ENCODE assay signal across 10 cellular contexts in genomic region chr11:8087185-8087584, GRCh38. TPM values are rescaled to one million over a fixed set of nuclear protein-coding genes. Genes with fewer than 3 reads are reported as not detected.
DNase-seq lines count a peak whose midpoint lies in the region; ATAC-seq, FAIRE-seq and TF ChIP-seq lines count a peak whose summit lies in the region.
"Had no signal": no experiment of that assay in that cellular context is flagged by ENCODE, and none has a peak within 500 bp of the region (broad histone marks: within the 10 kb centered on the region; RNA-seq: fewer than 3 reads in every experiment).

No MANE protein-coding gene starts in this region.

- 0 out of 2 replicates have a peak overlapping the region, but pooled peaks have one; percentile 51 for H2BK12ac ChIP-seq in H1 (ENCODE audit: low read depth, low read length)

- H3K27me3 ChIP-seq in right cardiac atrium (ENCODE audit: control insufficient read depth, insufficient read depth), result no peaks in the 10 kb centered on the region
- H3K27me3 ChIP-seq in H1 (replicated peaks in 1 of 4; ENCODE audit: control insufficient read depth in 3 of 4, extremely low read depth in 1 of 4, insufficient read depth in 3 of 4, low read length in 3 of 4), result peaks cover 0 to 3% (median under 1%) of the 10 kb centered on the region in 4 experiments; a peak in 3 of 7 replicates

- H3K56ac ChIP-seq in H1 (replicated peaks; ENCODE audit: insufficient read length, low read depth, low read length), result no peak overlapping the region

- DNase-seq in left cardiac atrium, result peak; percentile 16
- DNase-seq in right cardiac atrium, result no peak
- no peak for DNase-seq in LNCaP clone FGC (ENCODE audit: low read depth)
- DNase-seq in H1 (ENCODE audit: low read depth in 1 of 2, low spot score in 2 of 2), result no peak
- DNase-seq in mucosa of gallbladder (ENCODE audit: low spot score), result no peak
- no peak for DNase-seq in stimulated activated naive CD8-positive, alpha-beta T cell treated with anti-CD3 and anti-CD28 coated beads, Interleukin-15, Interleukin-2, amounts not matched to agents 100 U/mL and 50 U/mL, for 24 hours
- DNase-seq in activated T-helper 2 cell treated with anti-CD3 and anti-CD28 coated beads, Interferon-gamma antibody, Interleukin-2, Interleukin-4, amounts not matched to agents 10 μg/mL and 5 μg/mL and 100 μg/mL, durations not matched to agents 14 hours and 24 hours and 36 hours (ENCODE audit: low spot score), result no peak
- DNase-seq: activated T-cell treated with anti-CD3 and anti-CD28 coated beads for 4 hours, cerebellar nuclear complex had no signal

- intact Hi-C loops in left cardiac atrium (cut with DNase I) (loop anchor here in 1 of 2 donors (5.0 kb wide), 1 partner anchor 50 kb away; no protein-coding TSS in a partner anchor), right cardiac atrium (cut with DNase I) (no loop called here)
- intact Hi-C loops in activated T-helper 2 cell treated with anti-CD3 and anti-CD28 coated beads, Interferon-gamma antibody, Interleukin-2, Interleukin-4, amounts not matched to agents 10 μg/mL and 5 μg/mL and 100 μg/mL, durations not matched to agents 14 hours and 24 hours and 36 hours (cut with micrococcal nuclease), result no loop called here

- no peaks in the 10 kb centered on the region for H3K36me3 Mint-ChIP-seq in activated T-helper 2 cell treated with anti-CD3 and anti-CD28 coated beads, Interferon-gamma antibody, Interleukin-2, Interleukin-4, amounts not matched to agents 10 μg/mL and 5 μg/mL and 100 μg/mL, durations not matched to agents 14 hours and 24 hours and 36 hours (ENCODE audit: low read depth)

- no peak for TF ChIP-seq EP300 in H1 (IDR thresholded peaks at IDR 0.05; ENCODE audit: borderline replicate concordance in 1 of 2, low read depth in 2 of 2, low read length in 2 of 2)

- POLR2A ChIA-PET in H1 (lab: Charles Lee; ENCODE audit: partially characterized antibody), result interaction anchor here (0.6 to 1.6 kb wide), 5 partner anchors 12 to 81 kb away, joined by 3 to 8 read pairs (median 4); no protein-coding TSS in a partner anchor

- no peak overlapping the region for H2AFZ ChIP-seq in H1 (ENCODE audit: low read length)

- H3K9ac ChIP-seq in H1 (replicated peaks in 1 of 4; ENCODE audit: extremely low read depth in 1 of 4, low read depth in 3 of 4, low read length in 3 of 4), result no peak overlapping the region

- no peak overlapping the region for H4K5ac ChIP-seq in H1 (ENCODE audit: insufficient read length, low read depth, low read length)

- no peak overlapping the region; the same call in 1 of the 2 replicates for H4K8ac ChIP-seq in H1 (ENCODE audit: extremely low read depth, insufficient read depth, low read length)

- H3K9me3 ChIP-seq in right cardiac atrium (ENCODE audit: control insufficient read depth, low read length) (no peaks in the 10 kb centered on the region), H1 (ENCODE audit: insufficient read depth in 2 of 2, low read depth in 1 of 2, low read length in 1 of 2) (no peaks in the 10 kb centered on the region)

- no peak for FAIRE-seq in H1 (lab: Jason Lieb, UNC)

- no peak overlapping the region for H3K14ac ChIP-seq in H1 (ENCODE audit: insufficient read length)

- WGBS in right cardiac atrium, result 94% methylated on average over 4 of the region's 4 CpGs
- WGBS in H1 (ENCODE audit: extremely low coverage in 1 of 2, insufficient coverage in 1 of 2, insufficient read length in 1 of 2, insufficient replicate concordance in 2 of 2, low coverage in 1 of 2, low lambda C conversion rate in 2 of 2, missing lambda C conversion rate in 1 of 2), 2 experiments, result 76% methylated on average over 4 of the region's 4 CpGs; no CpG with 5 or more reads in 1 of the 2 experiments

- no peaks in the 10 kb centered on the region for H3K23me2 ChIP-seq in H1 (ENCODE audit: low read depth, low read length)

- no peak overlapping the region; the same call in 1 of the 2 replicates for H2AK5ac ChIP-seq in H1 (ENCODE audit: low read depth, low read length)

- no peak overlapping the region for H2BK5ac ChIP-seq in H1 (ENCODE audit: low read depth, low read length)

- H4K91ac ChIP-seq in H1 (replicated peaks; ENCODE audit: insufficient read length, low read length), result no peak overlapping the region

- peaks cover 15% of the 10 kb centered on the region for H3K27me3 Mint-ChIP-seq in activated T-helper 2 cell treated with anti-CD3 and anti-CD28 coated beads, Interferon-gamma antibody, Interleukin-2, Interleukin-4, amounts not matched to agents 10 μg/mL and 5 μg/mL and 100 μg/mL, durations not matched to agents 14 hours and 24 hours and 36 hours (ENCODE audit: low read depth)

- TF ChIP-seq RAD21 in H1 (IDR thresholded peaks at IDR 0.05 in 1 of 2, conservative IDR thresholded peaks at IDR 0.05 in 1 of 2; ENCODE audit: low read depth in 2 of 2, low read length in 2 of 2), result peak; percentile 70 to 81

- H3K79me1 ChIP-seq in H1 (ENCODE audit: low read depth, low read length), result peaks cover 23% of the 10 kb centered on the region

- H3K4me2 ChIP-seq in H1 (ENCODE audit: insufficient read depth in 1 of 2, low read depth in 2 of 2, low read length in 2 of 2), result no peak overlapping the region

- H3K27ac Mint-ChIP-seq in activated T-helper 2 cell treated with anti-CD3 and anti-CD28 coated beads, Interferon-gamma antibody, Interleukin-2, Interleukin-4, amounts not matched to agents 10 μg/mL and 5 μg/mL and 100 μg/mL, durations not matched to agents 14 hours and 24 hours and 36 hours, result no peak overlapping the region

- H3K23ac ChIP-seq in H1 (ENCODE audit: insufficient read length), result no peak overlapping the region

- no peak overlapping the region for H3K18ac ChIP-seq in H1 (ENCODE audit: extremely low read depth, low read length)

- H3K4me1 ChIP-seq in right cardiac atrium (ENCODE audit: control insufficient read depth, insufficient read depth, low read length) (peaks cover 18% of the 10 kb centered on the region), H1 (replicated peaks in 1 of 4; ENCODE audit: control insufficient read depth in 3 of 4, insufficient read depth in 4 of 4, low read length in 3 of 4) (peaks cover 9 to 46% (median 26%) of the 10 kb centered on the region in 4 experiments)

- CTCF ChIA-PET in H1 (lab: Charles Lee; ENCODE audit: partially characterized antibody), result interaction anchor here (0.7 to 30.2 kb wide), 16 partner anchors 7 to 197 kb away, joined by 3 to 1283 read pairs (median 48); partner anchors contain the start of gene EIF3F

- no peaks in the 10 kb centered on the region for H3K9me3 Mint-ChIP-seq in activated T-helper 2 cell treated with anti-CD3 and anti-CD28 coated beads, Interferon-gamma antibody, Interleukin-2, Interleukin-4, amounts not matched to agents 10 μg/mL and 5 μg/mL and 100 μg/mL, durations not matched to agents 14 hours and 24 hours and 36 hours

- no peak overlapping the region for H2BK20ac ChIP-seq in H1 (ENCODE audit: low read length)

- no peaks in the 10 kb centered on the region; a peak in 1 of 8 replicates for H3K36me3 ChIP-seq in H1 (ENCODE audit: control insufficient read depth in 2 of 4, insufficient read depth in 4 of 4, low read length in 3 of 4)

- H3K79me2 ChIP-seq in H1 (ENCODE audit: control insufficient read depth in 1 of 2, insufficient read depth in 2 of 2, low read length in 2 of 2), result peaks cover 0 to 27% of the 10 kb centered on the region in 2 experiments; a peak in 2 of 4 replicates

- ATAC-seq in left cardiac atrium, result no peak
- ATAC-seq in right cardiac atrium, result no peak
- no peak for ATAC-seq in stimulated activated naive CD8-positive, alpha-beta T cell treated with anti-CD3 and anti-CD28 coated beads, Interleukin-15, Interleukin-2, amounts not matched to agents 100 U/mL and 50 U/mL, for 24 hours

- no peaks in the 10 kb centered on the region for H3K4me1 Mint-ChIP-seq in activated T-helper 2 cell treated with anti-CD3 and anti-CD28 coated beads, Interferon-gamma antibody, Interleukin-2, Interleukin-4, amounts not matched to agents 10 μg/mL and 5 μg/mL and 100 μg/mL, durations not matched to agents 14 hours and 24 hours and 36 hours (ENCODE audit: low read depth)

- no peak overlapping the region for H3K4me3 ChIP-seq in right cardiac atrium (ENCODE audit: low read length)
- H3K4me3 ChIP-seq in LNCaP clone FGC (ENCODE audit: low read depth, low read length), result no peak overlapping the region
- no peak overlapping the region for H3K4me3 ChIP-seq in H1 (ENCODE audit: extremely low read depth in 1 of 4, insufficient read depth in 2 of 4, low read depth in 3 of 4, low read length in 4 of 4)

- TF ChIP-seq CTCF in LNCaP clone FGC (IDR thresholded peaks at IDR 0.05; ENCODE audit: control insufficient read depth, extremely low read depth, insufficient read depth) (peak; percentile 22; the same call in 1 of the 2 replicates), H1 (IDR thresholded peaks at IDR 0.05; ENCODE audit: control extremely low read depth in 1 of 3, insufficient read depth in 1 of 3, low read depth in 1 of 3, low read length in 3 of 3) (peak; percentile 64 to 73 (median 64))

- H3K27ac ChIP-seq in right cardiac atrium (ENCODE audit: low read length) (no peak overlapping the region), H1 (ENCODE audit: low read depth, low read length) (no peak overlapping the region), temporal lobe (ENCODE audit: low read depth, low read length) (peak overlapping the region; percentile 68)

- no peak overlapping the region for H2BK120ac ChIP-seq in H1 (replicated peaks; ENCODE audit: low read depth, low read length)

- 0 out of 2 replicates have a peak overlapping the region, but pooled peaks have one; percentile 12 for H2BK15ac ChIP-seq in H1 (ENCODE audit: low read length)

- no peak overlapping the region for H3K4me3 Mint-ChIP-seq in activated T-helper 2 cell treated with anti-CD3 and anti-CD28 coated beads, Interferon-gamma antibody, Interleukin-2, Interleukin-4, amounts not matched to agents 10 μg/mL and 5 μg/mL and 100 μg/mL, durations not matched to agents 14 hours and 24 hours and 36 hours (ENCODE audit: low read depth)

- TF ChIP-seq POLR2A in H1 (IDR thresholded peaks at IDR 0.05; ENCODE audit: control extremely low read depth in 1 of 2, low read depth in 2 of 2, low read length in 2 of 2), result no peak

- H3K4ac ChIP-seq in H1 (replicated peaks; ENCODE audit: insufficient read length, low read depth, low read length), result no peak overlapping the region

- H4K20me1 ChIP-seq in H1 (replicated peaks in 1 of 2; ENCODE audit: control insufficient read depth in 1 of 2, insufficient read depth in 2 of 2, low read length in 2 of 2), result peaks cover 4 to 38% of the 10 kb centered on the region in 2 experiments

RNA-seq across cellular contexts. Expression of gene TUB, which starts 6.2 kb away (rescaled TPM):
- total RNA-seq in left cardiac atrium, result 10 to 100 TPM; 11.6 to 13.1 TPM
- total RNA-seq in right cardiac atrium, result 10 to 100 TPM; 24.8 to 31.2 (median 28.0) TPM
- polyA plus RNA-seq in right cardiac atrium, result 10.0 TPM
- 29.9 and 31.3 TPM in 2 replicates for total RNA-seq in H1 (2021; fragmentation: NEBNext Ultra II Directional; extraction: Animal tissue kit (Norgen Biotek cat#: 25700))
- 14.8 and 15.3 TPM in 2 replicates for polyA plus RNA-seq in H1 (2011; rRNA removed)
- 19.8 TPM for polyA plus RNA-seq in H1 (2011; cell fraction: cytosol; rRNA removed)
- 34.3 TPM for polyA plus RNA-seq in H1 (2011; cell fraction: nucleus; rRNA removed)
- 16.3 to 20.5 TPM (median 20.1 TPM) in 4 replicates for polyA plus RNA-seq in H1 (2012, experiment 1 of 2)
- 5.1 TPM for polyA plus RNA-seq in H1 (2012, experiment 2 of 2)
- 12.3 TPM for polyA plus RNA-seq in H1 (2013, experiment 1 of 2)
- 11.4 TPM for polyA plus RNA-seq in H1 (2013, experiment 2 of 2)
- polyA minus RNA-seq in H1 (2011; rRNA and poly(A)+ RNA removed), result 29.7 and 37.5 TPM in 2 replicates
- polyA minus RNA-seq in H1 (2011; cell fraction: cytosol; rRNA and poly(A)+ RNA removed), result 26.1 TPM
- polyA minus RNA-seq in H1 (2011; cell fraction: nucleus; rRNA and poly(A)+ RNA removed), result 16.7 TPM
- 77.0 TPM for total RNA-seq in temporal lobe
- total RNA-seq in mucosa of gallbladder, result 11.3 TPM
- total RNA-seq in activated T-helper 2 cell treated with anti-CD3 and anti-CD28 coated beads, Interferon-gamma antibody, Interleukin-2, Interleukin-4, amounts not matched to agents 10 μg/mL and 5 μg/mL and 100 μg/mL, durations not matched to agents 14 hours and 24 hours and 36 hours, result 0.50 and 0.55 TPM in 2 replicates
